In the genomic region with DNA sequence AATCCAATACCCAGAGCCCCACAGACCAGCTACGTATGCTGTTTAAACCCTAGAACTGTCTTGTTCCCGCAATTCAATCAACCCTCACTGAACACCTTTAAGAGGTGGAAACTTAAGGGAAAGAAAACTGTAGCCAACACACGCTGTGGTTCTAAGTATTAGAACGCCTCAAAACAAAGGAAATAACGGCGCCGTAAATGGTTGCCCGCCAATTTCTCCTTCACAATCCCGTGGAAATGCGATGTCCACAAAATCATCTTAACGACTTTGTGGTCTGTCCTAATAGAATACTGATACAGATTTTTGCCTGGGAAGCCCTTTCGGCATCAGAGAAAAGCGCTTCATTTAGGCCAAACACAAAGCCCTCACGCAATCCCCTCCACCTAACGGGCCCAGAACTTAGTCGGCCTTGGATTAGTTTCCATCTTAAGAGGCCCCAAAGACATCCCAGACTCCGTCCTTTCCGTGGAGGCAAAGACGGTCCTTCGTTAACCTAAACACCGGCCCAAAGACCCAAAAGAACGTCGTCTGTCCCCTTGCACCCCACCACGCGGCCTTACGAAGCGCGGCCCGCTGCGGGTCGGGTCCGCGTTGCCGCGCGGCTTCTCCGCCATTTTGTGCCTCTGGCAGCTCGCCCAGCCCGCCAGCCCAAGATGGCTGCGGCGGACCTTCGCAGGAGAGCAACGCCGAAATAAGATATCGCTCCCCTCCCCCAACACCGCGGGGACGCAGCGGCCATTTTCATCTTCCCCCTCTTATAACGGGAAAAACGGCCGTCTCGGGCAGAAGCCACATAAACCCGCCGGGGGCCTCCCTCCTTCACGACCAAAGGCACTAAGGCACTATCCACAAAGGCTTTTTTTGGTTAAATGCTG, we compare ENCODE assay signal across 1 cellular context.
TF ChIP-seq lines count a peak whose summit lies in the region.

No MANE protein-coding gene starts in this region.

TF ChIP-seq in K562, 482 proteins besides CTCF, POLR2A, EP300 and RAD21 (continued from another document and continues in another):
- TF ChIP-seq, protein P1, sequence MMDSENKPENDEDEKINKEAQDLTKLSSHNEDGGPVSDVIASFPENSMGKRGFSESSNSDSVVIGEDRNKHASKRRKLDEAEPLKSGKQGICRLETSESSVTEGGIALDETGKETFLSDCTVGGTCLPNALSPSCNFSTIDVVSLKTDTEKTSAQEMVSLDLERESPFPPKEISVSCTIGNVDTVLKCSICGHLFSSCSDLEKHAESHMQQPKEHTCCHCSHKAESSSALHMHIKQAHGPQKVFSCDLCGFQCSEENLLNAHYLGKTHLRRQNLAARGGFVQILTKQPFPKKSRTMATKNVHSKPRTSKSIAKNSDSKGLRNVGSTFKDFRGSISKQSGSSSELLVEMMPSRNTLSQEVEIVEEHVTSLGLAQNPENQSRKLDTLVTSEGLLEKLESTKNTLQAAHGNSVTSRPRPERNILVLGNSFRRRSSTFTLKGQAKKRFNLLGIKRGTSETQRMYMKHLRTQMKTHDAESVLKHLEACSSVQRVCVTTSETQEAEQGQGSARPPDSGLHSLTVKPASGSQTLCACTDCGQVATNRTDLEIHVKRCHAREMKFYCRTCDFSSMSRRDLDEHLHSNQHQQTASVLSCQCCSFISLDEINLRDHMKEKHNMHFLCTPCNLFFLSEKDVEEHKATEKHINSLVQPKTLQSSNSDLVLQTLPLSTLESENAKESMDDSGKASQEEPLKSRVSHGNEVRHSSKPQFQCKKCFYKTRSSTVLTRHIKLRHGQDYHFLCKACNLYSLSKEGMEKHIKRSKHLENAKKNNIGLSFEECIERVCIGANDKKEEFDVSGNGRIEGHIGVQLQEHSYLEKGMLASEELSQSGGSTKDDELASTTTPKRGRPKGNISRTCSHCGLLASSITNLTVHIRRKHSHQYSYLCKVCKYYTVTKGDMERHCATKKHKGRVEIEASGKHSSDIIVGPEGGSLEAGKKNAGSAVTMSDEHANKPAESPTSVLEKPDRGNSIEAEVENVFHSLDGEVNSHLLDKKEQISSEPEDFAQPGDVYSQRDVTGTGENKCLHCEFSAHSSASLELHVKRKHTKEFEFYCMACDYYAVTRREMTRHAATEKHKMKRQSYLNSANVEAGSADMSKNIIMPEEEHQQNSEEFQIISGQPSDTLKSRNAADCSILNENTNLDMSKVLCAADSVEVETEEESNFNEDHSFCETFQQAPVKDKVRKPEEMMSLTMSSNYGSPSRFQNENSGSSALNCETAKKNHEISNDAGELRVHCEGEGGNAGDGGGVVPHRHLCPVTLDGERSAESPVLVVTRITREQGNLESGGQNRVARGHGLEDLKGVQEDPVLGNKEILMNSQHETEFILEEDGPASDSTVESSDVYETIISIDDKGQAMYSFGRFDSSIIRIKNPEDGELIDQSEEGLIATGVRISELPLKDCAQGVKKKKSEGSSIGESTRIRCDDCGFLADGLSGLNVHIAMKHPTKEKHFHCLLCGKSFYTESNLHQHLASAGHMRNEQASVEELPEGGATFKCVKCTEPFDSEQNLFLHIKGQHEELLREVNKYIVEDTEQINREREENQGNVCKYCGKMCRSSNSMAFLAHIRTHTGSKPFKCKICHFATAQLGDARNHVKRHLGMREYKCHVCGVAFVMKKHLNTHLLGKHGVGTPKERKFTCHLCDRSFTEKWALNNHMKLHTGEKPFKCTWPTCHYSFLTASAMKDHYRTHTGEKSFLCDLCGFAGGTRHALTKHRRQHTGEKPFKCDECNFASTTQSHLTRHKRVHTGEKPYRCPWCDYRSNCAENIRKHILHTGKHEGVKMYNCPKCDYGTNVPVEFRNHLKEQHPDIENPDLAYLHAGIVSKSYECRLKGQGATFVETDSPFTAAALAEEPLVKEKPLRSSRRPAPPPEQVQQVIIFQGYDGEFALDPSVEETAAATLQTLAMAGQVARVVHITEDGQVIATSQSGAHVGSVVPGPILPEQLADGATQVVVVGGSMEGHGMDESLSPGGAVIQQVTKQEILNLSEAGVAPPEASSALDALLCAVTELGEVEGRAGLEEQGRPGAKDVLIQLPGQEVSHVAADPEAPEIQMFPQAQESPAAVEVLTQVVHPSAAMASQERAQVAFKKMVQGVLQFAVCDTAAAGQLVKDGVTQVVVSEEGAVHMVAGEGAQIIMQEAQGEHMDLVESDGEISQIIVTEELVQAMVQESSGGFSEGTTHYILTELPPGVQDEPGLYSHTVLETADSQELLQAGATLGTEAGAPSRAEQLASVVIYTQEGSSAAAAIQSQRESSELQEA (IDR thresholded peaks at IDR 0.05; ENCODE audit: low read depth): no peak
- TF ChIP-seq ESRRB (CRISPR knock-in tag; IDR thresholded peaks at IDR 0.05; ENCODE audit: borderline replicate concordance) (no peak), GABPB2 (CRISPR knock-in tag; conservative IDR thresholded peaks at IDR 0.05) (no peak), TRIM24 (IDR thresholded peaks at IDR 0.05) (no peak), MXI1 (IDR thresholded peaks at IDR 0.05; ENCODE audit: low read depth, low read length) (0 out of 2 replicates have a peak, but pooled peaks have one; percentile 51), CTBP1 (IDR thresholded peaks at IDR 0.05; ENCODE audit: borderline replicate concordance) (no peak; the same call in 1 of the 2 replicates), SNRNP70 (optimal IDR thresholded peaks at IDR 0.05; ENCODE audit: low read depth, low read length) (no peak), ZNF232 (CRISPR knock-in tag; IDR thresholded peaks at IDR 0.05) (no peak), ZNF589 (CRISPR knock-in tag; IDR thresholded peaks at IDR 0.05; ENCODE audit: low read depth) (peak; percentile 0; the same call in 1 of the 2 replicates), ZNF395 (CRISPR knock-in tag; IDR thresholded peaks at IDR 0.05) (no peak), ILK (tag; IDR thresholded peaks at IDR 0.05; ENCODE audit: borderline replicate concordance, low read depth) (no peak), POLR3A (IDR thresholded peaks at IDR 0.05; ENCODE audit: borderline replicate concordance, extremely low read depth, insufficient read depth, insufficient read length) (no peak), NBN (IDR thresholded peaks at IDR 0.05; ENCODE audit: low read depth) (no peak), ZC3H11A (IDR thresholded peaks at IDR 0.05; ENCODE audit: low read depth, low read length) (peak; percentile 100), ZFPM2 (CRISPR knock-in tag; IDR thresholded peaks at IDR 0.05) (no peak), ZNF311 (CRISPR knock-in tag; IDR thresholded peaks at IDR 0.05) (no peak), TEAD1 (CRISPR knock-in tag; IDR thresholded peaks at IDR 0.05) (peak; percentile 42 to 74; a peak in 2 of 4 replicates), MED1 (CRISPR knock-in tag; IDR thresholded peaks at IDR 0.05; ENCODE audit: borderline replicate concordance) (no peak), ZFP1 (CRISPR knock-in tag; IDR thresholded peaks at IDR 0.05) (no peak), CBFA2T2 (conservative IDR thresholded peaks at IDR 0.05) (no peak), TAF9B (IDR thresholded peaks at IDR 0.05; ENCODE audit: partially characterized antibody) (no peak), KLF10 (CRISPR knock-in tag; IDR thresholded peaks at IDR 0.05) (no peak), SMC3 (conservative IDR thresholded peaks at IDR 0.05; ENCODE audit: insufficient read depth, low read depth, low read length) (no peak), MCM2 (IDR thresholded peaks at IDR 0.05; ENCODE audit: low read depth) (no peak), TCF7L2 (IDR thresholded peaks at IDR 0.05; ENCODE audit: low read depth, low read length) (no peak), HNRNPUL1 (IDR thresholded peaks at IDR 0.05; ENCODE audit: low read length) (no peak), ELF2 (CRISPR knock-in tag; IDR thresholded peaks at IDR 0.05) (no peak), LCOR (CRISPR knock-in tag; IDR thresholded peaks at IDR 0.05) (no peak), TOE1 (IDR thresholded peaks at IDR 0.05; ENCODE audit: borderline replicate concordance) (no peak), TOE1 (CRISPR knock-in tag; IDR thresholded peaks at IDR 0.05; ENCODE audit: borderline replicate concordance, low read depth) (no peak), ZNF408 (CRISPR knock-in tag; IDR thresholded peaks at IDR 0.05; ENCODE audit: low read depth) (no peak), ZBTB17 (CRISPR knock-in tag; IDR thresholded peaks at IDR 0.05) (peak; percentile 57; the same call in 1 of the 2 replicates), SRSF3 (IDR thresholded peaks at IDR 0.05; ENCODE audit: insufficient read depth, low read length) (no peak), ZNF121 (CRISPR knock-in tag; conservative IDR thresholded peaks at IDR 0.05) (no peak), SMARCA5 (IDR thresholded peaks at IDR 0.05) (no peak), BRCA1 (IDR thresholded peaks at IDR 0.05) (no peak), BRCA1 (CRISPR knock-in tag; IDR thresholded peaks at IDR 0.05) (no peak), MYBL2 (IDR thresholded peaks at IDR 0.05; ENCODE audit: low read depth) (no peak), MYBL2 (CRISPR knock-in tag; IDR thresholded peaks at IDR 0.05; ENCODE audit: borderline replicate concordance) (no peak), ZNF3 (CRISPR knock-in tag; IDR thresholded peaks at IDR 0.05) (no peak), ARID3B (CRISPR knock-in tag; IDR thresholded peaks at IDR 0.05; ENCODE audit: borderline replicate concordance) (no peak), DIDO1 (tag; IDR thresholded peaks at IDR 0.05; ENCODE audit: low read depth) (0 out of 2 replicates have a peak, but pooled peaks have one; percentile 16), TEAD4 (IDR thresholded peaks at IDR 0.05; ENCODE audit: low read length) (peak; percentile 94), TEAD4 (CRISPR knock-in tag; IDR thresholded peaks at IDR 0.05; ENCODE audit: borderline replicate concordance) (no peak; the same call in 1 of the 2 replicates), ZZZ3 (IDR thresholded peaks at IDR 0.05) (peak; percentile 32; the same call in 1 of the 2 replicates), NKRF (IDR thresholded peaks at IDR 0.05; ENCODE audit: borderline replicate concordance) (peak; percentile 48; the same call in 1 of the 2 replicates), BRD9 (IDR thresholded peaks at IDR 0.05; ENCODE audit: low read depth, partially characterized antibody) (peak; percentile 82), MEF2A (IDR thresholded peaks at IDR 0.05; ENCODE audit: control insufficient read depth, low read depth, low read length) (no peak)
- TF ChIP-seq, protein P2, sequence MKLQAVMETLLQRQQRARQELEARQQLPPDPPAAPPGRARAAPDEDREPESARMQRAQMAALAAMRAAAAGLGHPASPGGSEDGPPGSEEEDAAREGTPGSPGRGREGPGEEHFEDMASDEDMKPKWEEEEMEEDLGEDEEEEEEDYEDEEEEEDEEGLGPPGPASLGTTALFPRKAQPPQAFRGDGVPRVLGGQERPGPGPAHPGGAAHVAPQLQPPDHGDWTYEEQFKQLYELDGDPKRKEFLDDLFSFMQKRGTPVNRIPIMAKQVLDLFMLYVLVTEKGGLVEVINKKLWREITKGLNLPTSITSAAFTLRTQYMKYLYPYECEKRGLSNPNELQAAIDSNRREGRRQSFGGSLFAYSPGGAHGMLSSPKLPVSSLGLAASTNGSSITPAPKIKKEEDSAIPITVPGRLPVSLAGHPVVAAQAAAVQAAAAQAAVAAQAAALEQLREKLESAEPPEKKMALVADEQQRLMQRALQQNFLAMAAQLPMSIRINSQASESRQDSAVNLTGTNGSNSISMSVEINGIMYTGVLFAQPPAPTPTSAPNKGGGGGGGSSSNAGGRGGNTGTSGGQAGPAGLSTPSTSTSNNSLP (IDR thresholded peaks at IDR 0.05; ENCODE audit: borderline replicate concordance, low read depth, low read length): no peak
- TF ChIP-seq, protein P3, sequence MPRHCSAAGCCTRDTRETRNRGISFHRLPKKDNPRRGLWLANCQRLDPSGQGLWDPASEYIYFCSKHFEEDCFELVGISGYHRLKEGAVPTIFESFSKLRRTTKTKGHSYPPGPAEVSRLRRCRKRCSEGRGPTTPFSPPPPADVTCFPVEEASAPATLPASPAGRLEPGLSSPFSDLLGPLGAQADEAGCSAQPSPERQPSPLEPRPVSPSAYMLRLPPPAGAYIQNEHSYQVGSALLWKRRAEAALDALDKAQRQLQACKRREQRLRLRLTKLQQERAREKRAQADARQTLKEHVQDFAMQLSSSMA (CRISPR knock-in tag; IDR thresholded peaks at IDR 0.05): no peak
